Comparison of ENCODE assay signal across 20 cellular contexts in genomic region chr1:228095161-228095560, GRCh38. TPM values are rescaled to one million over a fixed set of nuclear protein-coding genes. Genes with fewer than 3 reads are reported as not detected.
DNase-seq lines count a peak whose midpoint lies in the region; ATAC-seq, FAIRE-seq and TF ChIP-seq lines count a peak whose summit lies in the region.
"Had no signal": no experiment of that assay in that cellular context is flagged by ENCODE, and none has a peak within 500 bp of the region (broad histone marks: within the 10 kb centered on the region; RNA-seq: fewer than 3 reads in every experiment).

No MANE protein-coding gene starts in this region.

- H3K9me3 ChIP-seq in CD4-positive, CD25-positive, alpha-beta regulatory T cell (ENCODE audit: control insufficient read depth in 2 of 2, low read length in 2 of 2), result peaks cover 6 to 14% of the 10 kb centered on the region in 2 experiments
- H3K9me3 ChIP-seq in Caco-2, result peaks cover 9% of the 10 kb centered on the region; the same call in 1 of the 2 replicates
- peaks cover 17% of the 10 kb centered on the region for H3K9me3 ChIP-seq in K562 (replicated peaks; ENCODE audit: control insufficient read depth, insufficient read depth, low read depth, low read length)
- peaks cover 2% of the 10 kb centered on the region; the same call in 1 of the 2 replicates for H3K9me3 ChIP-seq in PC-9 (ENCODE audit: insufficient read depth, low read depth)

- in situ Hi-C loops in K562 (cut with MboI), result no loop called here

- H3K79me2 ChIP-seq in K562 (ENCODE audit: control insufficient read depth, insufficient read depth, low read length) (peaks cover 85% of the 10 kb centered on the region), PC-9 (ENCODE audit: low read depth) (peaks cover 79% of the 10 kb centered on the region)

- no peak overlapping the region for H3K4me2 ChIP-seq in K562 (ENCODE audit: insufficient read depth, low read length)
- H3K4me2 ChIP-seq in PC-9, result no peak overlapping the region

- CTCF ChIA-PET in Caco-2 (lab: Charles Lee) (no interaction called here), K562 (lab: Yijun Ruan, JAX; ENCODE audit: low intra/inter-chr PET ratio) (no interaction called here), PC-9 (lab: Charles Lee) (no interaction called here)

- peaks cover 0 to 14% (median 2%) of the 10 kb centered on the region in 7 donors for H3K9me3 Mint-ChIP-seq in CD4-positive, CD25-positive, alpha-beta regulatory T cell
- peaks cover 21% of the 10 kb centered on the region for H3K9me3 Mint-ChIP-seq in Caco-2 (ENCODE audit: unreplicated experiment)
- H3K9me3 Mint-ChIP-seq in nephron, result peaks cover 18% of the 10 kb centered on the region

- TF ChIP-seq CTCF in Caco-2 (IDR thresholded peaks at IDR 0.05; ENCODE audit: insufficient read depth in 1 of 2, low read depth in 1 of 2, low read length in 1 of 2, severe bottlenecking in 1 of 2, unreplicated experiment in 1 of 2), result no peak
- no peak for TF ChIP-seq CTCF in K562 (IDR thresholded peaks at IDR 0.05 in 2 of 3, conservative IDR thresholded peaks at IDR 0.05 in 1 of 3; ENCODE audit: insufficient read depth in 2 of 3, low read depth in 1 of 3, low read length in 3 of 3)
- no peak for TF ChIP-seq CTCF in nephron (IDR thresholded peaks at IDR 0.05; ENCODE audit: unreplicated experiment in 3 of 3)
- no peak for TF ChIP-seq CTCF in PC-9 (conservative IDR thresholded peaks at IDR 0.05)

- WGBS in K562 (ENCODE audit: insufficient coverage, low coverage, missing lambda C conversion rate), result 90% methylated on average over 4 of the region's 4 CpGs

- H3K9me1 ChIP-seq in K562 (ENCODE audit: control insufficient read depth, insufficient read depth, low read length), result peaks cover 6% of the 10 kb centered on the region

- H3K4me1 ChIP-seq in CD4-positive, CD25-positive, alpha-beta regulatory T cell (ENCODE audit: control insufficient read depth, insufficient read depth, low read length, poor library complexity, severe bottlenecking), result peaks cover 25% of the 10 kb centered on the region
- H3K4me1 ChIP-seq in Caco-2, result peaks cover 11% of the 10 kb centered on the region
- peaks cover 2 to 27% of the 10 kb centered on the region in 2 experiments; a peak in 2 of 5 replicates for H3K4me1 ChIP-seq in K562 (replicated peaks in 1 of 2; ENCODE audit: control insufficient read depth in 2 of 2, insufficient read depth in 2 of 2, low read length in 2 of 2)
- peaks cover 24% of the 10 kb centered on the region for H3K4me1 ChIP-seq in PC-9 (replicated peaks; ENCODE audit: insufficient read depth)

- H3K9me2 ChIP-seq in PC-9 (ENCODE audit: insufficient read depth), result no peaks in the 10 kb centered on the region

- no peak for ATAC-seq in CD4-positive, CD25-positive, alpha-beta regulatory T cell (ENCODE audit: low read depth in 2 of 2)
- ATAC-seq in K562, result no peak
- ATAC-seq: left lobe of liver, T-cell had no signal

- no TSS peak for BruUV-seq in Caco-2 (replicated peaks; lab: Mats Ljungman, UMichigan)
- no TSS peak for BruUV-seq in K562 (replicated peaks; lab: Mats Ljungman, UMichigan)
- BruUV-seq in PC-9 (replicated peaks; lab: Mats Ljungman, UMichigan), result no TSS peak

- TF ChIP-seq POLR2A in K562 (conservative IDR thresholded peaks at IDR 0.05), result no peak

- POLR2A ChIA-PET in Caco-2 (lab: Charles Lee) (no interaction called here), K562 (lab: Yijun Ruan, JAX) (interaction anchor here (0.5 to 2.5 kb wide), 6 partner anchors 8 to 747 kb away, joined by 3 to 8 read pairs (median 4); partner anchors contain the start of gene C1orf35), PC-9 (lab: Charles Lee; ENCODE audit: unreplicated experiment) (interaction anchor here (0.7 kb wide), 1 partner anchor 46 kb away, joined by 10 read pairs; no protein-coding TSS in a partner anchor)

- peaks cover 53% of the 10 kb centered on the region for H3K36me3 ChIP-seq in CD4-positive, CD25-positive, alpha-beta regulatory T cell (ENCODE audit: control insufficient read depth, insufficient read depth, low read length)
- H3K36me3 ChIP-seq in Caco-2 (ENCODE audit: control insufficient read depth, insufficient read depth, low read length), result peaks cover 10% of the 10 kb centered on the region
- peaks cover 95% of the 10 kb centered on the region for H3K36me3 ChIP-seq in K562 (ENCODE audit: control insufficient read depth, insufficient read depth, low read length)
- peaks cover 61% of the 10 kb centered on the region for H3K36me3 ChIP-seq in PC-9 (ENCODE audit: low read depth)

- peak overlapping the region in 2 of 4 donors; percentile 58 to 74 for H3K4me3 Mint-ChIP-seq in CD4-positive, CD25-positive, alpha-beta regulatory T cell
- H3K4me3 Mint-ChIP-seq in Caco-2 (ENCODE audit: unreplicated experiment) (no peak overlapping the region), nephron (peak overlapping the region in 2 of 3 experiments; percentile 19 to 41)
- H3K4me3 Mint-ChIP-seq: mesothelial cell of epicardium had no signal

- H3K36me3 Mint-ChIP-seq in CD4-positive, CD25-positive, alpha-beta regulatory T cell, result peaks cover 53% of the 10 kb centered on the region
- H3K36me3 Mint-ChIP-seq in Caco-2 (ENCODE audit: insufficient read depth, unreplicated experiment) (peaks cover 97% of the 10 kb centered on the region), nephron (ENCODE audit: low read depth) (peaks cover 89% of the 10 kb centered on the region)

- no peak overlapping the region for H3K27ac ChIP-seq in CD4-positive, CD25-positive, alpha-beta regulatory T cell (ENCODE audit: insufficient read depth, low read length, poor library complexity, severe bottlenecking)
- H3K27ac ChIP-seq in K562 (ENCODE audit: extremely low read depth, low read depth, low read length) (no peak overlapping the region), PC-9 (no peak overlapping the region)
- H3K27ac ChIP-seq: adrenal gland, breast epithelium, tibial nerve had no signal

- H3F3A ChIP-seq in PC-9 (ENCODE audit: insufficient read depth, low read depth), result peaks cover 68% of the 10 kb centered on the region

- peak overlapping the region in 2 of 3 donors; percentile 48 to 68 for H3K27ac Mint-ChIP-seq in CD4-positive, CD25-positive, alpha-beta regulatory T cell
- peak overlapping the region; percentile 15 for H3K27ac Mint-ChIP-seq in Caco-2 (ENCODE audit: unreplicated experiment)
- peak overlapping the region in 1 of 3 experiments; percentile 70 for H3K27ac Mint-ChIP-seq in nephron
- H3K27ac Mint-ChIP-seq: mesothelial cell of epicardium had no signal

- H3K27me3 ChIP-seq in CD4-positive, CD25-positive, alpha-beta regulatory T cell (ENCODE audit: control insufficient read depth, insufficient read depth, low read length), result no peaks in the 10 kb centered on the region
- H3K27me3 ChIP-seq in Caco-2 (replicated peaks; ENCODE audit: control insufficient read depth, insufficient read depth, low read length) (no peaks in the 10 kb centered on the region), K562 (ENCODE audit: control insufficient read depth in 2 of 2, insufficient read depth in 2 of 2, low read length in 2 of 2) (no peaks in the 10 kb centered on the region), PC-9 (ENCODE audit: insufficient read depth, low read depth) (no peaks in the 10 kb centered on the region)
- H3K27me3 ChIP-seq: adrenal gland, breast epithelium, tibial nerve had no signal

- no peaks in the 10 kb centered on the region for H3K27me3 Mint-ChIP-seq in CD4-positive, CD25-positive, alpha-beta regulatory T cell
- H3K27me3 Mint-ChIP-seq in Caco-2 (ENCODE audit: insufficient read depth, unreplicated experiment) (no peaks in the 10 kb centered on the region), nephron (ENCODE audit: low read depth) (no peaks in the 10 kb centered on the region)
- H3K27me3 Mint-ChIP-seq: T-cell had no signal

- intact Hi-C loops in Caco-2 (cut with micrococcal nuclease; ENCODE audit: unreplicated experiment), result no loop called here
- intact Hi-C loops in K562 (cut with micrococcal nuclease), result no loop called here
- intact Hi-C loops in PC-9 (cut with micrococcal nuclease; ENCODE audit: unreplicated experiment), result no loop called here

- H4K20me1 ChIP-seq in K562 (replicated peaks; ENCODE audit: control insufficient read depth, insufficient read depth, low read length), result peaks cover 81% of the 10 kb centered on the region
- H4K20me1 ChIP-seq in PC-9 (ENCODE audit: insufficient read depth), result peaks cover 100% of the 10 kb centered on the region

- no peak for DNase-seq in CD4-positive, CD25-positive, alpha-beta regulatory T cell
- DNase-seq in Caco-2 (no peak), K562 (ENCODE audit: extremely low read depth in 1 of 4, low spot score in 3 of 4) (no peak), NCI-H128 (lab: John Stamatoyannopoulos, UW; ENCODE audit: unreplicated experiment) (no peak), PC-9 (no peak), Ammon's horn (ENCODE audit: low spot score) (no peak)
- DNase-seq in stimulated activated CD4-positive, alpha-beta T cell treated with anti-CD3 and anti-CD28 coated beads, Interleukin-4, amount 100 ng/mL, for 4 hours, result no peak
- DNase-seq: activated CD4-positive, alpha-beta T cell treated with anti-CD3 and anti-CD28 coated beads, Interleukin-2, amount 50 U/mL, for 1 hour; NCI-H1105; NCI-H524; retina; stimulated activated CD4-positive, alpha-beta T cell treated with anti-CD3 and anti-CD28 coated beads, Interleukin-15, amount 100 ng/mL, for 24 hours had no signal

- no peak for FAIRE-seq in K562 (lab: Jason Lieb, UNC)
- FAIRE-seq: HTR-8/SVneo had no signal

- no peak overlapping the region for H3K4me3 ChIP-seq in CD4-positive, CD25-positive, alpha-beta regulatory T cell (ENCODE audit: low read depth, low read length)
- H3K4me3 ChIP-seq in Caco-2 (ENCODE audit: low read depth, low read length) (no peak overlapping the region), K562 (no peak overlapping the region), PC-9 (no peak overlapping the region)
- H3K4me3 ChIP-seq: adrenal gland, breast epithelium, tibial nerve had no signal

- no peak overlapping the region for H3K9ac ChIP-seq in K562 (ENCODE audit: insufficient read depth in 1 of 2, low read depth in 2 of 2, low read length in 2 of 2)

- H3K4me1 Mint-ChIP-seq in CD4-positive, CD25-positive, alpha-beta regulatory T cell, result peaks cover 17 to 69% (median 32%) of the 10 kb centered on the region in 4 donors
- H3K4me1 Mint-ChIP-seq in Caco-2 (ENCODE audit: low read depth, unreplicated experiment) (no peaks in the 10 kb centered on the region), nephron (peaks cover 20% of the 10 kb centered on the region)

- H2AFZ ChIP-seq in K562 (ENCODE audit: low read depth, low read length) (no peak overlapping the region), PC-9 (no peak overlapping the region)

- TF ChIP-seq RAD21 in K562 (CRISPR knock-in tag; conservative IDR thresholded peaks at IDR 0.05 in 1 of 2, IDR thresholded peaks at IDR 0.05 in 1 of 2), result no peak

- TF ChIP-seq EP300 in K562 (IDR thresholded peaks at IDR 0.05; ENCODE audit: low read length), result no peak

RNA-seq across cellular contexts. Expression of gene C1orf35, which starts 8.0 kb away (rescaled TPM):
- 23.5 TPM for total RNA-seq in CD4-positive, CD25-positive, alpha-beta regulatory T cell
- polyA plus RNA-seq in CD4-positive, CD25-positive, alpha-beta regulatory T cell, result 10 to 100 TPM; 18.0 to 24.0 (median 21.2) TPM
- 34.2 and 34.5 TPM in 2 replicates for total RNA-seq in Caco-2 (2022)
- 16.4 and 31.0 TPM in 2 replicates for total RNA-seq in K562 (2011; cell fraction: chromatin; rRNA removed; ENCODE audit: low replicate concordance)
- 27.0 and 28.6 TPM in 2 replicates for total RNA-seq in K562 (2011; cell fraction: nucleolus; rRNA removed)
- total RNA-seq in K562 (2011; cell fraction: nucleoplasm; rRNA removed), result 20.4 and 20.5 TPM in 2 replicates
- total RNA-seq in K562 (2014; rRNA removed), result 42.2 and 50.8 TPM in 2 replicates
- 4.9 and 8.3 TPM in 2 replicates for total RNA-seq in K562 (2014; rRNA removed; fragmentation: Illumina TruSeq; extraction: Trizol)
- 18.9 and 23.2 TPM in 2 replicates for total RNA-seq in K562 (2015; rRNA removed; fragmentation: Illumina TruSeq; extraction: Trizol)
- total RNA-seq in K562 (2021), result 38.2 and 41.8 TPM in 2 replicates
- 10.8 and 15.6 TPM in 2 replicates for polyA plus RNA-seq in K562 (2011; rRNA removed)
- 12.7 and 22.3 TPM in 2 replicates for polyA plus RNA-seq in K562 (2011; cell fraction: cytosol; rRNA removed)
- 44.7 and 65.7 TPM in 2 replicates for polyA plus RNA-seq in K562 (2011; cell fraction: nucleus; rRNA removed)
- 28.9 and 30.6 TPM in 2 replicates for polyA plus RNA-seq in K562 (2012)
- 12.5 and 20.9 TPM in 2 replicates for polyA plus RNA-seq in K562 (2014; fragmentation: Illumina TruSeq; extraction: Trizol)
- 1 to 10 TPM; 3.2 to 3.8 TPM for polyA plus RNA-seq in K562 (2014; fragmentation: Nextera tagmentation; extraction: Ambion mirVana)
- 34.3 and 48.7 TPM in 2 replicates for polyA plus RNA-seq in K562 (2014; rRNA removed)
- polyA minus RNA-seq in K562 (2011; rRNA and poly(A)+ RNA removed), result 1.9 and 2.0 TPM in 2 replicates
- polyA minus RNA-seq in K562 (2011; cell fraction: cytosol; rRNA and poly(A)+ RNA removed), result 2.3 and 5.9 TPM in 2 replicates
- 6.9 and 8.2 TPM in 2 replicates for polyA minus RNA-seq in K562 (2011; cell fraction: nucleus; rRNA and poly(A)+ RNA removed)
- total RNA-seq in PC-9 (2021), result 26.4 and 37.6 TPM in 2 replicates

RNA-seq across cellular contexts. Expression of gene ARF1, which starts 12.7 kb away (rescaled TPM):
- total RNA-seq in CD4-positive, CD25-positive, alpha-beta regulatory T cell, result 335 TPM
- 100 to 1,000 TPM; 445 to 517 (median 481) TPM for polyA plus RNA-seq in CD4-positive, CD25-positive, alpha-beta regulatory T cell
- total RNA-seq in Caco-2 (2022) (374 and 378 TPM in 2 replicates), K562 (2014; rRNA removed) (325 and 442 TPM in 2 replicates), K562 (2014; rRNA removed; fragmentation: Illumina TruSeq; extraction: Trizol) (120 and 140 TPM in 2 replicates), K562 (2015; rRNA removed; fragmentation: Illumina TruSeq; extraction: Trizol) (192 and 198 TPM in 2 replicates), K562 (2021) (472 and 483 TPM in 2 replicates), PC-9 (2021) (431 and 595 TPM in 2 replicates)
- 99.7 and 210 TPM in 2 replicates for total RNA-seq in K562 (2011; cell fraction: chromatin; rRNA removed; ENCODE audit: low replicate concordance)
- 245 and 251 TPM in 2 replicates for total RNA-seq in K562 (2011; cell fraction: nucleolus; rRNA removed)
- 187 and 199 TPM in 2 replicates for total RNA-seq in K562 (2011; cell fraction: nucleoplasm; rRNA removed)
- polyA plus RNA-seq in K562 (2011; rRNA removed) (351 and 621 TPM in 2 replicates), K562 (2014; fragmentation: Illumina TruSeq; extraction: Trizol) (593 and 811 TPM in 2 replicates), K562 (2014; fragmentation: Nextera tagmentation; extraction: Ambion mirVana) (100 to 1,000 TPM in 1 of 2 experiments, 10 to 100 TPM in 1; 69.8 to 232 TPM), K562 (2014; rRNA removed) (435 and 476 TPM in 2 replicates)
- 776 and 1,036 TPM in 2 replicates for polyA plus RNA-seq in K562 (2011; cell fraction: cytosol; rRNA removed)
- polyA plus RNA-seq in K562 (2011; cell fraction: nucleus; rRNA removed), result 257 and 274 TPM in 2 replicates
- polyA plus RNA-seq in K562 (2012), result 485 and 750 TPM in 2 replicates
- polyA minus RNA-seq in K562 (2011; rRNA and poly(A)+ RNA removed), result 408 and 480 TPM in 2 replicates
- 429 and 660 TPM in 2 replicates for polyA minus RNA-seq in K562 (2011; cell fraction: cytosol; rRNA and poly(A)+ RNA removed)
- polyA minus RNA-seq in K562 (2011; cell fraction: nucleus; rRNA and poly(A)+ RNA removed), result 68.0 and 128 TPM in 2 replicates

RNA-seq across cellular contexts. Expression of gene MRPL55, which starts 13.9 kb away (rescaled TPM):
- 62.5 TPM for total RNA-seq in CD4-positive, CD25-positive, alpha-beta regulatory T cell
- 100 to 1,000 TPM; 126 to 163 (median 143) TPM for polyA plus RNA-seq in CD4-positive, CD25-positive, alpha-beta regulatory T cell
- total RNA-seq in Caco-2 (2022) (63.7 and 69.9 TPM in 2 replicates), K562 (2014; rRNA removed) (228 and 230 TPM in 2 replicates), K562 (2014; rRNA removed; fragmentation: Illumina TruSeq; extraction: Trizol) (26.7 and 47.2 TPM in 2 replicates), K562 (2015; rRNA removed; fragmentation: Illumina TruSeq; extraction: Trizol) (83.8 and 90.1 TPM in 2 replicates), K562 (2021) (112 and 120 TPM in 2 replicates), PC-9 (2021) (81.0 and 84.4 TPM in 2 replicates)
- total RNA-seq in K562 (2011; cell fraction: chromatin; rRNA removed; ENCODE audit: low replicate concordance), result 49.1 and 124 TPM in 2 replicates
- total RNA-seq in K562 (2011; cell fraction: nucleolus; rRNA removed), result 125 and 127 TPM in 2 replicates
- total RNA-seq in K562 (2011; cell fraction: nucleoplasm; rRNA removed), result 91.0 and 99.2 TPM in 2 replicates
- polyA plus RNA-seq in K562 (2011; rRNA removed) (65.9 and 115 TPM in 2 replicates), K562 (2014; fragmentation: Illumina TruSeq; extraction: Trizol) (81.0 and 93.0 TPM in 2 replicates), K562 (2014; fragmentation: Nextera tagmentation; extraction: Ambion mirVana) (10 to 100 TPM; 34.9 to 77.0 TPM), K562 (2014; rRNA removed) (154 and 166 TPM in 2 replicates)
- 142 and 334 TPM in 2 replicates for polyA plus RNA-seq in K562 (2011; cell fraction: cytosol; rRNA removed)
- polyA plus RNA-seq in K562 (2011; cell fraction: nucleus; rRNA removed), result 277 and 406 TPM in 2 replicates
- polyA plus RNA-seq in K562 (2012), result 90.3 and 111 TPM in 2 replicates
- polyA minus RNA-seq in K562 (2011; rRNA and poly(A)+ RNA removed), result 25.6 and 46.0 TPM in 2 replicates
- polyA minus RNA-seq in K562 (2011; cell fraction: cytosol; rRNA and poly(A)+ RNA removed), result 61.9 and 66.6 TPM in 2 replicates
- 48.2 and 76.1 TPM in 2 replicates for polyA minus RNA-seq in K562 (2011; cell fraction: nucleus; rRNA and poly(A)+ RNA removed)

RNA-seq across cellular contexts. Expression of gene GUK1, which starts 44.9 kb away (rescaled TPM):
- total RNA-seq in CD4-positive, CD25-positive, alpha-beta regulatory T cell, result 270 TPM
- polyA plus RNA-seq in CD4-positive, CD25-positive, alpha-beta regulatory T cell, result 100 to 1,000 TPM; 329 to 413 (median 371) TPM
- 73.6 and 74.4 TPM in 2 replicates for total RNA-seq in Caco-2 (2022)
- total RNA-seq in K562 (2011; cell fraction: chromatin; rRNA removed; ENCODE audit: low replicate concordance), result 206 and 587 TPM in 2 replicates
- 479 and 565 TPM in 2 replicates for total RNA-seq in K562 (2011; cell fraction: nucleolus; rRNA removed)
- total RNA-seq in K562 (2011; cell fraction: nucleoplasm; rRNA removed), result 351 and 369 TPM in 2 replicates
- 331 and 360 TPM in 2 replicates for total RNA-seq in K562 (2014; rRNA removed)
- total RNA-seq in K562 (2014; rRNA removed; fragmentation: Illumina TruSeq; extraction: Trizol), result 31.6 and 42.7 TPM in 2 replicates
- total RNA-seq in K562 (2015; rRNA removed; fragmentation: Illumina TruSeq; extraction: Trizol), result 129 and 132 TPM in 2 replicates
- 228 and 233 TPM in 2 replicates for total RNA-seq in K562 (2021)
- 192 and 244 TPM in 2 replicates for polyA plus RNA-seq in K562 (2011; rRNA removed)
- polyA plus RNA-seq in K562 (2011; cell fraction: cytosol; rRNA removed), result 357 and 647 TPM in 2 replicates
- polyA plus RNA-seq in K562 (2011; cell fraction: nucleus; rRNA removed), result 690 and 902 TPM in 2 replicates
- polyA plus RNA-seq in K562 (2012), result 198 and 243 TPM in 2 replicates
- polyA plus RNA-seq in K562 (2014; fragmentation: Illumina TruSeq; extraction: Trizol), result 44.3 and 143 TPM in 2 replicates
- polyA plus RNA-seq in K562 (2014; fragmentation: Nextera tagmentation; extraction: Ambion mirVana), result 10 to 100 TPM in 1 of 2 experiments, 1 to 10 TPM in 1; 7.0 to 18.1 TPM
- 285 and 338 TPM in 2 replicates for polyA plus RNA-seq in K562 (2014; rRNA removed)
- polyA minus RNA-seq in K562 (2011; rRNA and poly(A)+ RNA removed), result 38.4 and 72.5 TPM in 2 replicates
- 79.7 and 95.8 TPM in 2 replicates for polyA minus RNA-seq in K562 (2011; cell fraction: cytosol; rRNA and poly(A)+ RNA removed)
- polyA minus RNA-seq in K562 (2011; cell fraction: nucleus; rRNA and poly(A)+ RNA removed), result 159 and 171 TPM in 2 replicates
- total RNA-seq in PC-9 (2021), result 239 and 278 TPM in 2 replicates

RNA-seq across cellular contexts. Expression of gene GJC2, which starts 54.6 kb away (rescaled TPM):
- total RNA-seq in CD4-positive, CD25-positive, alpha-beta regulatory T cell, result 2.8 TPM
- not detected for polyA plus RNA-seq in CD4-positive, CD25-positive, alpha-beta regulatory T cell
- total RNA-seq in Caco-2 (2022), result 1.1 and 1.5 TPM in 2 replicates
- 0.53 and 1.4 TPM in 2 replicates for total RNA-seq in K562 (2011; cell fraction: chromatin; rRNA removed; ENCODE audit: low replicate concordance)
- total RNA-seq in K562 (2011; cell fraction: nucleolus; rRNA removed), result 1.2 and 2.2 TPM in 2 replicates
- total RNA-seq in K562 (2011; cell fraction: nucleoplasm; rRNA removed), result 0.59 and 0.69 TPM in 2 replicates
- total RNA-seq in K562 (2014; rRNA removed), result 0.32 and 0.86 TPM in 2 replicates
- 0.11 and 0.16 TPM in 2 replicates for total RNA-seq in K562 (2014; rRNA removed; fragmentation: Illumina TruSeq; extraction: Trizol)
- 0.11 and 0.22 TPM in 2 replicates for total RNA-seq in K562 (2015; rRNA removed; fragmentation: Illumina TruSeq; extraction: Trizol)
- 0.62 and 0.69 TPM in 2 replicates for total RNA-seq in K562 (2021)
- 0.08 and 0.20 TPM in 2 replicates for polyA plus RNA-seq in K562 (2011; rRNA removed)
- 0.10 and 0.61 TPM in 2 replicates for polyA plus RNA-seq in K562 (2011; cell fraction: cytosol; rRNA removed)
- polyA plus RNA-seq in K562 (2011; cell fraction: nucleus; rRNA removed), result 0.29 and 1.1 TPM in 2 replicates
- polyA plus RNA-seq in K562 (2012), result 0.39 and 0.47 TPM in 2 replicates
- polyA plus RNA-seq in K562 (2014; fragmentation: Illumina TruSeq; extraction: Trizol), result 0.06 and 0.12 TPM in 2 replicates
- not detected for polyA plus RNA-seq in K562 (2014; fragmentation: Nextera tagmentation; extraction: Ambion mirVana)
- 0.03 and 0.36 TPM in 2 replicates for polyA plus RNA-seq in K562 (2014; rRNA removed)
- 0.09 and 0.18 TPM in 2 replicates for polyA minus RNA-seq in K562 (2011; rRNA and poly(A)+ RNA removed)
- polyA minus RNA-seq in K562 (2011; cell fraction: cytosol; rRNA and poly(A)+ RNA removed), result 0.57 TPM in 1 of 2 replicates, not detected in the other
- 0.40 and 0.44 TPM in 2 replicates for polyA minus RNA-seq in K562 (2011; cell fraction: nucleus; rRNA and poly(A)+ RNA removed)
- 2.1 and 3.4 TPM in 2 replicates for total RNA-seq in PC-9 (2021)
